Comparison of ENCODE assay signal across 22 cellular contexts in genomic region chr5:71982717-71983395, GRCh38.
"Had no signal": no experiment of that assay in that cellular context is flagged by ENCODE, and none has a peak within 500 bp of the region (broad histone marks: within the 10 kb centered on the region; RNA-seq: fewer than 3 reads in every experiment).

No MANE protein-coding gene starts in this region.

- DNase-seq: activated CD4-positive, alpha-beta T cell treated with anti-CD3 and anti-CD28 coated beads for 48 hours; activated CD4-positive, alpha-beta T cell treated with anti-CD3 and anti-CD28 coated beads, Interleukin-2, amount 50 U/mL, for 48 hours; activated CD8-positive, alpha-beta memory T cell treated with anti-CD3 and anti-CD28 coated beads for 24 hours; activated effector memory CD4-positive, alpha-beta T cell treated with Interleukin-2 at 50 U/mL for 16 hours; activated naive CD4-positive, alpha-beta T cell treated with Interleukin-2 at 50 U/mL for 16 hours; activated naive CD8-positive, alpha-beta T cell treated with anti-CD3 and anti-CD28 coated beads for 36 hours; cerebellar nuclear complex; colonic mucosa; effector CD8-positive, alpha-beta T cell; islet precursor cell; left ventricle myocardium inferior; mesendoderm; natural killer cell; stimulated activated CD4-positive, alpha-beta T cell treated with anti-CD3 and anti-CD28 coated beads, Interleukin-1b, Interleukin-23, amount 100 ng/mL, for 48 hours; stimulated activated CD4-positive, alpha-beta T cell treated with anti-CD3 and anti-CD28 coated beads, Interleukin-4, amount 100 ng/mL, for 4 hours; stimulated activated CD8-positive, alpha-beta memory T cell treated with anti-CD3 and anti-CD28 coated beads, Interleukin-4, amount 100 ng/mL, for 48 hours; stimulated activated naive CD8-positive, alpha-beta T cell treated with anti-CD3 and anti-CD28 coated beads, Interleukin-15, amount 100 ng/mL, for 72 hours; substantia nigra; upper lobe of left lung had no signal

- ATAC-seq: gastroesophageal sphincter; natural killer cell; stimulated activated memory B cell treated with anti-CD40 and anti-IgM and Interleukin-4, amounts not matched to agents 10 μg/mL and 1 μg/mL and 100 μg/mL, for 72 hours; stimulated activated naive CD8-positive, alpha-beta T cell treated with anti-CD3 and anti-CD28 coated beads, Interleukin-15, amount 100 ng/mL, for 72 hours had no signal

- FAIRE-seq: endometrium had no signal
